Comparison of ENCODE assay signal across 34 cellular contexts in the genomic region with DNA sequence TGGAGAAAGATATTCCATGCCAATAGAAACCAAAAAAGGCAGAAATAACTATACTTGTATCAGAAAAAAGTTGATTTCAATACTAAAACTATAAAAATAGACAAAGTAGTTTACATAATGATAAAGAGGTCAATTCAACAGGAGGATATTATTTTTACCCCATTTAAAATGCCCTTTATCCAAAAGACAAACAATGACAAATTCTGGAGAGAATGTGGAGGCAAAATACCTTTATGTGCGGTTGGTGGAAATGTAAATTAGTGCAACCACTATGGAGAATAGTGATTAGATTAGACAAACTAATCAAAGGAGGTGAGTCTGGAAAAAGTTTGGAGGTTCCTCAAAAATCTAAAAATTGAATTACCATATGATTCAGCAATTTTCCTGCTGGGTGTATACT.
"Had no signal": no experiment of that assay in that cellular context is flagged by ENCODE, and none has a peak within 500 bp of the region (broad histone marks: within the 10 kb centered on the region; RNA-seq: fewer than 3 reads in every experiment).

No MANE protein-coding gene starts in this region.

- H3K4me3 ChIP-seq: MG63 had no signal

- H3K9me3 ChIP-seq: MG63 had no signal

- DNase-seq: Karpas-422, Kasumi-1, MG63, MM.1S, MV-4-11, NCI-H1048, NCI-H1092, NCI-H1092 treated with DMSO at 0.1 percent for 48 hours, NCI-H1105, NCI-H1105 treated with DMSO at 0.1 percent for 48 hours, NCI-H1417, NCI-H1417 treated with DMSO at 0.1 percent for 48 hours, NCI-H1436, NCI-H1436 treated with DMSO at 0.1 percent for 48 hours, NCI-H146, NCI-H1694, NCI-H1694 treated with DMSO at 0.1 percent for 48 hours, NCI-H187, NCI-H187 treated with DMSO at 0.1 percent for 48 hours, NCI-H1930, NCI-H2029, NCI-H2029 treated with DMSO at 0.1 percent for 48 hours, NCI-H2081, NCI-H2081 treated with DMSO at 0.1 percent for 48 hours, NCI-H2107, NCI-H2171, NCI-H2171 treated with DMSO at 0.1 percent for 48 hours, NCI-H2227 treated with DMSO at 0.1 percent for 48 hours, NCI-H226, NCI-H345, NCI-H446, NCI-H446 treated with DMSO at 0.1 percent for 48 hours, NCI-H510A, NCI-H510A treated with DMSO at 0.1 percent for 48 hours had no signal

- H3K27me3 ChIP-seq: MG63 had no signal

- H3K36me3 ChIP-seq: MG63 had no signal
